Comparison of ENCODE assay signal across 16 cellular contexts in the genomic region with DNA sequence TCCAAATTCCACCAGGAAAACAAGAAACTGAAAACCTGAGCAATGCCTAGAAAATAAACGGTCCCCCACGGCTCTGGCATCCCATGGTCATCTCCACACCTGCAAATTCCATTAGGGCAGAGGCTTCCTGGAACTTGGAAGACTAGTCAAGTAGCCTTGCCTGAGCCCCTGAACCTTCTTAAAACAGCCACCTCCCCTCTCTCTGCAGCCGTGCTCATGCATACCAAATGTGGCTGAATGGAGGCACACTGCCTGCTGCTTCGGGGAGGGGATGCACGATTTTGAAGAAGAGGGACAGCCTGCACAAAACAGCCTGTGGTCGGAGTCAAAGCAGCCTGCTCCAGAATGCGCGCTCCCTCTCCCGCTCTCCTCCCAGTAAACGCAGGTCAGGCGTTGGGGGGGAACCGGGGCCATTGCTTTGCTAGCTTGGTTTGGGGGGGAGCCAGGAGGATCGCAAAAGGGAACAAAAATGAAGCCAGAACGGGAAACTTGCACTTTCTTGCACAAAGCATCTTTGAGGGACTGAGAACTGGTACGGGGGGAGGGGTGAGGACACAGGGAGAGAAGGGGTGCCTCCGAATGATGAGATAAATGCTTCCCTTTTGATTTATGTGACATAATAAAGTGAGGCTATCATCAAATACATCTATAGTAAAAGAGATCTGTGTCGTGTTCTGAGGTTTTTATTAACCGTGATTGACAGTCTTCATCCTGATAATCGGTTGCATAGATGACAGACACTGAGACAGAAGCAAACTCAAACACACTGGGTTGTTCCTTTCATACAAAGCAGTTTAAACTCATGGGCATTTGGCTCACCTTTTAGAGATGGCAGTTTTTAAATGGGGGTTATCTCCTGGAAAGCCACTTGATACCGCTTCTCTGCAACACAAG. TPM values are rescaled to one million over a fixed set of nuclear protein-coding genes. Genes with fewer than 3 reads are reported as not detected.
DNase-seq lines count a peak whose midpoint lies in the region; ATAC-seq and TF ChIP-seq lines count a peak whose summit lies in the region.
"Had no signal": no experiment of that assay in that cellular context is flagged by ENCODE, and none has a peak within 500 bp of the region (broad histone marks: within the 10 kb centered on the region; RNA-seq: fewer than 3 reads in every experiment).

Gene TRPM3 (minus strand): TSS at position 347 of the 894 bp plus-strand sequence. CDS start 267 bp downstream, at position 80.

- CTCF ChIA-PET in activated naive CD4-positive, alpha-beta T cell treated with anti-CD3 and anti-CD28 coated beads for 36 hours (lab: Charles Lee), result no interaction called here
- CTCF ChIA-PET in RWPE1 (lab: Yijun Ruan, JAX), result interaction anchor here (0.6 kb wide), 1 partner anchor 9 kb away, joined by 4 read pairs; no protein-coding TSS in a partner anchor

- H3K4me3 ChIP-seq in iPS-18c (ENCODE audit: insufficient read depth, low read depth, low read length), result peak within 1 kb of the TSS; percentile 63
- H3K4me3 ChIP-seq: sigmoid colon had no signal

- ATAC-seq in GM21447 (IDR thresholded peaks at IDR 0.05; ENCODE audit: unreplicated experiment), result no peak
- ATAC-seq: activated CD8-positive, alpha-beta T cell treated with anti-CD3 and anti-CD28 coated beads for 36 hours had no signal

- intact Hi-C loops in activated naive CD4-positive, alpha-beta T cell treated with anti-CD3 and anti-CD28 coated beads for 36 hours (cut with micrococcal nuclease), result loop anchor here (2.0 kb wide), 1 partner anchor 19 kb away; no protein-coding TSS in a partner anchor

- DNase-seq in G401 (ENCODE audit: low spot score), result peak; percentile 86
- DNase-seq in astrocyte of the hippocampus (ENCODE audit: low read depth, low spot score), result peak; percentile 7
- DNase-seq in occipital lobe (lab: John Stamatoyannopoulos, UW), result peak; percentile 20
- no peak for DNase-seq in activated naive CD4-positive, alpha-beta T cell treated with anti-CD3 and anti-CD28 coated beads for 36 hours
- no peak for DNase-seq in RWPE1 (ENCODE audit: low spot score)
- DNase-seq in NCI-H1048 (lab: John Stamatoyannopoulos, UW), result no peak
- DNase-seq: activated CD8-positive, alpha-beta T cell treated with anti-CD3 and anti-CD28 coated beads for 36 hours; Calu3; effector memory CD4-positive, alpha-beta T cell; KBM-7; NCI-H1436 treated with DMSO at 0.1 percent for 48 hours; sigmoid colon; stimulated activated CD4-positive, alpha-beta T cell treated with anti-CD3 and anti-CD28 coated beads, Interleukin-4, amount 100 ng/mL, for 24 hours had no signal

- POLR2A ChIA-PET in RWPE1 (lab: Yijun Ruan, JAX; ENCODE audit: low non-redundant PET), result no interaction called here

- no peak within 1 kb of the TSS for H3K27ac ChIP-seq in RWPE1
- H3K27ac ChIP-seq: sigmoid colon had no signal

- H3K4me1 Mint-ChIP-seq in activated naive CD4-positive, alpha-beta T cell treated with anti-CD3 and anti-CD28 coated beads for 36 hours (ENCODE audit: low read depth), result peaks cover 3% of the 10 kb centered on the region

- no peaks in the 10 kb centered on the region for H3K9me3 Mint-ChIP-seq in activated naive CD4-positive, alpha-beta T cell treated with anti-CD3 and anti-CD28 coated beads for 36 hours
- H3K9me3 Mint-ChIP-seq: activated CD8-positive, alpha-beta T cell treated with anti-CD3 and anti-CD28 coated beads for 36 hours had no signal

- peaks cover 15% of the 10 kb centered on the region for H3K27me3 Mint-ChIP-seq in activated naive CD4-positive, alpha-beta T cell treated with anti-CD3 and anti-CD28 coated beads for 36 hours (ENCODE audit: low read depth)

- in situ Hi-C loops in G401 (cut with HindIII; ENCODE audit: low sequenced_read_pairs), result no loop called here

- no peaks in the 10 kb centered on the region for H3K9me3 ChIP-seq in iPS-18c (ENCODE audit: control insufficient read depth, insufficient read depth, low read length)
- H3K9me3 ChIP-seq: sigmoid colon had no signal

- no peak for TF ChIP-seq CTCF in RWPE1 (conservative IDR thresholded peaks at IDR 0.05; ENCODE audit: low read depth)

- H3K4me3 Mint-ChIP-seq in activated naive CD4-positive, alpha-beta T cell treated with anti-CD3 and anti-CD28 coated beads for 36 hours, result no peak within 1 kb of the TSS
- H3K4me3 Mint-ChIP-seq: activated CD8-positive, alpha-beta T cell treated with anti-CD3 and anti-CD28 coated beads for 36 hours had no signal

- no peaks in the 10 kb centered on the region for H3K36me3 Mint-ChIP-seq in activated naive CD4-positive, alpha-beta T cell treated with anti-CD3 and anti-CD28 coated beads for 36 hours (ENCODE audit: low read depth)

- H3K27ac Mint-ChIP-seq in activated naive CD4-positive, alpha-beta T cell treated with anti-CD3 and anti-CD28 coated beads for 36 hours, result no peak within 1 kb of the TSS
- H3K27ac Mint-ChIP-seq: activated CD8-positive, alpha-beta T cell treated with anti-CD3 and anti-CD28 coated beads for 36 hours had no signal

RNA-seq across cellular contexts. Expression of gene TRPM3, which starts in this region (rescaled TPM):
- not detected in 2 replicates for total RNA-seq in G401 (2014; rRNA removed; shearing (Covaris generic))
- total RNA-seq in occipital lobe, result 20.6 TPM
- total RNA-seq in activated naive CD4-positive, alpha-beta T cell treated with anti-CD3 and anti-CD28 coated beads for 36 hours, result under 1 TPM in 1 of 2 experiments, not detected in 1; 0.02 TPM
- total RNA-seq: activated CD8-positive, alpha-beta T cell treated with anti-CD3 and anti-CD28 coated beads for 36 hours; Calu3; kidney epithelial cell had no signal

Comparison
In these comparisons a context has a peak if more than half of its experiments do, and no peak if none do; other contexts are left out.
1. RNA of gene TRPM3 (total RNA-seq): 20.6 TPM in occipital lobe (single experiment); 0.02 TPM in activated naive CD4-positive, alpha-beta T cell treated with anti-CD3 and anti-CD28 coated beads for 36 hours and not detected in G401; every median in the first group is over 10 times any median in the second.
2. Peak in DNase-seq in G401; RNA of the gene not detected or under 1 TPM.
3. DNase-seq: peak in astrocyte of the hippocampus (single experiment) and occipital lobe (single experiment); none in activated naive CD4-positive, alpha-beta T cell treated with anti-CD3 and anti-CD28 coated beads for 36 hours (single experiment), RWPE1 (single experiment) and NCI-H1048 (single experiment).